Comparison of ENCODE assay signal across 11 cellular contexts in genomic region chr16:85238233-85238647, GRCh38.
DNase-seq lines count a peak whose midpoint lies in the region; ATAC-seq and TF ChIP-seq lines count a peak whose summit lies in the region.
"Had no signal": no experiment of that assay in that cellular context is flagged by ENCODE, and none has a peak within 500 bp of the region (broad histone marks: within the 10 kb centered on the region; RNA-seq: fewer than 3 reads in every experiment).

No MANE protein-coding gene starts in this region.

- H3K27me3 Mint-ChIP-seq in WTC11 (ENCODE audit: low read depth) = no peaks in the 10 kb centered on the region

- no peaks in the 10 kb centered on the region for H3K9me3 ChIP-seq in heart right ventricle
- no peaks in the 10 kb centered on the region for H3K9me3 ChIP-seq in psoas muscle

- TF ChIP-seq CTCF in WTC11 (IDR thresholded peaks at IDR 0.05) = no peak
- TF ChIP-seq CTCF in heart right ventricle (IDR thresholded peaks at IDR 0.05) = no peak
- no peak for TF ChIP-seq CTCF in psoas muscle (IDR thresholded peaks at IDR 0.05)

- DNase-seq in EH (ENCODE audit: low read depth) = peak; percentile 86
- peak; percentile 77 for DNase-seq in WTC11 (ENCODE audit: low spot score)
- peak; percentile 36 to 58 for DNase-seq in heart right ventricle
- peak; percentile 81 to 84 for DNase-seq in psoas muscle
- no peak for DNase-seq in HuH-7 (ENCODE audit: low spot score)
- DNase-seq in activated CD4-positive, CD25-positive, alpha-beta regulatory T cell treated with anti-CD3 and anti-CD28 coated beads, Interleukin-2, amount 50 U/mL, for 72 hours = no peak
- DNase-seq in cerebellum (ENCODE audit: low spot score) = no peak
- DNase-seq: naive thymus-derived CD4-positive, alpha-beta T cell; NCI-H1105 had no signal

- H3K4me1 Mint-ChIP-seq in WTC11 = peaks cover 59% of the 10 kb centered on the region
- H3K4me1 Mint-ChIP-seq: central memory CD8-positive, alpha-beta T cell had no signal

- no peaks in the 10 kb centered on the region for H3K9me3 Mint-ChIP-seq in WTC11
- H3K9me3 Mint-ChIP-seq: central memory CD8-positive, alpha-beta T cell had no signal

- H3K4me3 ChIP-seq in heart right ventricle (no peak overlapping the region), psoas muscle (no peak overlapping the region)

- CTCF ChIA-PET in WTC11 (lab: Charles Lee) = interaction anchor here (0.6 to 4.9 kb wide), 12 partner anchors 9 to 224 kb away, joined by 3 to 37 read pairs (median 4); no protein-coding TSS in a partner anchor

- H3K27me3 ChIP-seq in heart right ventricle (peaks cover 0 to 29% (median 0%) of the 10 kb centered on the region in 7 donors), psoas muscle (ENCODE audit: insufficient read depth in 3 of 3, low read length in 2 of 3) (no peaks in the 10 kb centered on the region)

- H3K4me3 Mint-ChIP-seq in WTC11 = no peak overlapping the region
- H3K4me3 Mint-ChIP-seq: central memory CD8-positive, alpha-beta T cell; naive thymus-derived CD4-positive, alpha-beta T cell had no signal

- ATAC-seq in WTC11 = peak; percentile 53
- ATAC-seq in heart right ventricle = peak in 3 of 8 donors; percentile 6 to 18 (median 12)
- peak in 2 of 4 donors; percentile 2 to 8 for ATAC-seq in psoas muscle
- no peak for ATAC-seq in GM21786 (IDR thresholded peaks at IDR 0.05; ENCODE audit: unreplicated experiment)
- ATAC-seq: naive thymus-derived CD4-positive, alpha-beta T cell had no signal

- WGBS in heart right ventricle, 2 donors = 51 to 60% methylated on average over 17 of the region's 17 CpGs
- 60 to 69% (median 63%) methylated on average over 16 to 17 of the region's 17 CpGs for WGBS in psoas muscle, 3 donors

- POLR2A ChIA-PET in WTC11 (lab: Charles Lee) = interaction anchor here (0.9 kb wide), 1 partner anchor 15 kb away, joined by 3 read pairs; no protein-coding TSS in a partner anchor

- H3K36me3 ChIP-seq in heart right ventricle (no peaks in the 10 kb centered on the region), psoas muscle (ENCODE audit: insufficient read depth in 1 of 2, low read depth in 1 of 2) (no peaks in the 10 kb centered on the region)

- H3K27ac Mint-ChIP-seq in WTC11 = no peak overlapping the region
- H3K27ac Mint-ChIP-seq: naive thymus-derived CD4-positive, alpha-beta T cell had no signal

- no peak overlapping the region for H3K27ac ChIP-seq in heart right ventricle
- H3K27ac ChIP-seq in psoas muscle = no peak overlapping the region

- H3K36me3 Mint-ChIP-seq in WTC11 = no peaks in the 10 kb centered on the region
- H3K36me3 Mint-ChIP-seq: naive thymus-derived CD4-positive, alpha-beta T cell had no signal

- H3K4me1 ChIP-seq in heart right ventricle = peaks cover 15 to 52% (median 28%) of the 10 kb centered on the region in 9 donors
- H3K4me1 ChIP-seq in psoas muscle = peaks cover 18% of the 10 kb centered on the region

- intact Hi-C loops in heart right ventricle (cut with DNase I) = loop anchor here in 3 of 10 donors (5.0 to 10.0 kb wide), 3 partner anchors 63 to 116 kb away; no protein-coding TSS in a partner anchor
- intact Hi-C loops in psoas muscle (cut with DNase I) = no loop called here

TF ChIP-seq in WTC11, 78 proteins besides CTCF, POLR2A, EP300 and RAD21:
- TF ChIP-seq ZNF423 (CRISPR knock-in tag; IDR thresholded peaks at IDR 0.05) (peak; percentile 84), ETV6 (CRISPR knock-in tag; IDR thresholded peaks at IDR 0.05) (peak; percentile 35; the same call in 1 of the 2 replicates), GRHL2 (CRISPR knock-in tag; IDR thresholded peaks at IDR 0.05; ENCODE audit: insufficient replicate concordance, severe bottlenecking) (no peak)

Comparison
In these comparisons a context has a peak if more than half of its experiments do, and no peak if none do; other contexts are left out.
1. DNase-seq: peak in EH (single experiment), WTC11 (single experiment), heart right ventricle (2 of 2) and psoas muscle (2 of 2); none in HuH-7 (single experiment), activated CD4-positive, CD25-positive, alpha-beta regulatory T cell treated with anti-CD3 and anti-CD28 coated beads, Interleukin-2, amount 50 U/mL, for 72 hours (single experiment) and cerebellum (single experiment).